Comparison of ENCODE assay signal across 20 cellular contexts in genomic region chr10:7015457-7015856, GRCh38.
DNase-seq lines count a peak whose midpoint lies in the region; ATAC-seq lines count a peak whose summit lies in the region.
"Had no signal": no experiment of that assay in that cellular context is flagged by ENCODE, and none has a peak within 500 bp of the region (broad histone marks: within the 10 kb centered on the region; RNA-seq: fewer than 3 reads in every experiment).

No MANE protein-coding gene starts in this region.

- H2AK5ac ChIP-seq in mesendoderm (ENCODE audit: low read length) (no peak overlapping the region), neuronal stem cell (ENCODE audit: low read depth, low read length) (no peak overlapping the region)

- peaks cover 2% of the 10 kb centered on the region for H3K36me3 Mint-ChIP-seq in central memory CD8-positive, alpha-beta T cell (ENCODE audit: insufficient read depth)
- H3K36me3 Mint-ChIP-seq: CD4-positive, alpha-beta memory T cell had no signal

- no peak overlapping the region for H3K9ac ChIP-seq in mesendoderm (ENCODE audit: low read length)
- no peak overlapping the region for H3K9ac ChIP-seq in neuronal stem cell (ENCODE audit: low read depth, low read length, poor library complexity)
- H3K9ac ChIP-seq: BLaER1, KMS-11, SK-N-SH had no signal

- H3K36me3 ChIP-seq in mesendoderm (ENCODE audit: control insufficient read depth, insufficient read depth, low read length): no peaks in the 10 kb centered on the region
- H3K36me3 ChIP-seq in neuronal stem cell (replicated peaks in 1 of 2; ENCODE audit: control insufficient read depth in 2 of 2, insufficient read depth in 2 of 2, low read length in 2 of 2): no peaks in the 10 kb centered on the region

- H3K9me3 ChIP-seq in neuronal stem cell (replicated peaks in 1 of 2; ENCODE audit: control insufficient read depth in 2 of 2, insufficient read depth in 1 of 2, low read depth in 1 of 2, low read length in 2 of 2): peaks cover 0 to 6% of the 10 kb centered on the region in 2 donors
- H3K9me3 ChIP-seq: SK-N-SH had no signal

- intact Hi-C loops in left cardiac atrium (cut with DNase I): no loop called here

- no peak overlapping the region for H3K4me3 ChIP-seq in mesendoderm (ENCODE audit: low read length)
- no peak overlapping the region for H3K4me3 ChIP-seq in neuronal stem cell (ENCODE audit: low read length in 2 of 2)
- H3K4me3 ChIP-seq: BLaER1 had no signal

- H3K79me1 ChIP-seq in mesendoderm (ENCODE audit: low read length) (no peaks in the 10 kb centered on the region), neuronal stem cell (ENCODE audit: low read depth, low read length) (no peaks in the 10 kb centered on the region)

- no peak overlapping the region for H3K4me3 Mint-ChIP-seq in central memory CD8-positive, alpha-beta T cell
- H3K4me3 Mint-ChIP-seq: CD4-positive, alpha-beta memory T cell had no signal

- H2BK12ac ChIP-seq in neuronal stem cell (ENCODE audit: low read length): no peak overlapping the region

- H4K8ac ChIP-seq in mesendoderm (ENCODE audit: low read depth, low read length) (no peak overlapping the region), neuronal stem cell (ENCODE audit: low read depth, low read length) (no peak overlapping the region)

- H3K27ac Mint-ChIP-seq in central memory CD8-positive, alpha-beta T cell (ENCODE audit: low read depth): peak overlapping the region; percentile 73
- H3K27ac Mint-ChIP-seq: CD4-positive, alpha-beta memory T cell had no signal

- no peak overlapping the region for H3K4ac ChIP-seq in mesendoderm (ENCODE audit: low read depth, low read length)
- H3K4ac ChIP-seq in neuronal stem cell (ENCODE audit: low read length): no peak overlapping the region

- H4K91ac ChIP-seq in neuronal stem cell (ENCODE audit: low read depth, low read length, poor library complexity): no peak overlapping the region

- H2AFZ ChIP-seq in neuronal stem cell (ENCODE audit: low read length): no peak overlapping the region

- H3K18ac ChIP-seq in mesendoderm (ENCODE audit: low read length) (no peak overlapping the region), neuronal stem cell (ENCODE audit: low read length) (no peak overlapping the region)

- no peak for ATAC-seq in central memory CD8-positive, alpha-beta T cell (replicated peaks; ENCODE audit: extremely low read depth, poor library complexity, severe bottlenecking)
- no peak for ATAC-seq in left cardiac atrium

- peaks cover 31% of the 10 kb centered on the region for H3K4me1 Mint-ChIP-seq in central memory CD8-positive, alpha-beta T cell
- H3K4me1 Mint-ChIP-seq: CD4-positive, alpha-beta memory T cell had no signal

- H3K4me1 ChIP-seq in mesendoderm (ENCODE audit: control insufficient read depth, low read depth, low read length): no peaks in the 10 kb centered on the region
- H3K4me1 ChIP-seq in neuronal stem cell (ENCODE audit: control insufficient read depth in 2 of 2, insufficient read depth in 1 of 2, low read depth in 1 of 2, low read length in 2 of 2): no peaks in the 10 kb centered on the region
- H3K4me1 ChIP-seq: BLaER1 had no signal

- H2BK120ac ChIP-seq in mesendoderm (ENCODE audit: low read depth, low read length) (no peak overlapping the region), neuronal stem cell (ENCODE audit: low read depth, low read length) (no peak overlapping the region)

- H3K27me3 Mint-ChIP-seq in central memory CD8-positive, alpha-beta T cell: no peaks in the 10 kb centered on the region

- H3K56ac ChIP-seq in mesendoderm (ENCODE audit: low read length): no peak overlapping the region

- H3K27me3 ChIP-seq in mesendoderm (ENCODE audit: insufficient read depth, low read length, poor library complexity) (no peaks in the 10 kb centered on the region), neuronal stem cell (ENCODE audit: control insufficient read depth in 3 of 3, insufficient read depth in 3 of 3, low read depth in 1 of 3, low read length in 3 of 3) (no peaks in the 10 kb centered on the region)
- H3K27me3 ChIP-seq: BLaER1 had no signal

- H2BK5ac ChIP-seq in mesendoderm (ENCODE audit: low read length) (no peak overlapping the region), neuronal stem cell (ENCODE audit: low read length) (no peak overlapping the region)

- no peak overlapping the region for H3K14ac ChIP-seq in neuronal stem cell (ENCODE audit: low read length)

- H3K27ac ChIP-seq in mesendoderm (ENCODE audit: low read depth, low read length) (no peak overlapping the region), neuronal stem cell (replicated peaks; ENCODE audit: low read length) (no peak overlapping the region)
- H3K27ac ChIP-seq: BLaER1, KMS-11 had no signal

- DNase-seq in A172 (ENCODE audit: low spot score) (peak; percentile 6), NCI-H226 (peak; percentile 1), mesendoderm (peak; percentile 6), neuronal stem cell (ENCODE audit: low spot score) (no peak), left cardiac atrium (no peak), NCI-H510A (lab: John Stamatoyannopoulos, UW) (no peak)
- DNase-seq in central memory CD8-positive, alpha-beta T cell (ENCODE audit: low spot score in 2 of 2): no peak
- DNase-seq: Calu3; CD4-positive, alpha-beta memory T cell; GF-D8; NCI-H1092; NCI-H1436 treated with DMSO at 0.1 percent for 48 hours; NCI-H2029; NCI-H2171; NCI-H446 treated with DMSO at 0.1 percent for 48 hours; NCI-H774; SHP77 treated with DMSO at 0.1 percent for 48 hours; SK-N-SH had no signal

- H3K4me2 ChIP-seq in mesendoderm (ENCODE audit: low read length): no peak overlapping the region
- H3K4me2 ChIP-seq in neuronal stem cell (ENCODE audit: insufficient read depth, low read length, poor library complexity, severe bottlenecking): no peak overlapping the region
- H3K4me2 ChIP-seq: BLaER1, KMS-11, SK-N-SH had no signal

- no peaks in the 10 kb centered on the region for H3K79me2 ChIP-seq in mesendoderm (ENCODE audit: control insufficient read depth, insufficient read depth, low read length)

- H2BK15ac ChIP-seq in mesendoderm (replicated peaks; ENCODE audit: low read depth): no peak overlapping the region
- no peak overlapping the region for H2BK15ac ChIP-seq in neuronal stem cell (ENCODE audit: low read length)

- H3K9me3 Mint-ChIP-seq in central memory CD8-positive, alpha-beta T cell: peaks cover 10% of the 10 kb centered on the region

- no peak overlapping the region for H4K5ac ChIP-seq in mesendoderm (ENCODE audit: low read length)

- H3K23ac ChIP-seq in mesendoderm (ENCODE audit: low read length): no peak overlapping the region
- no peak overlapping the region for H3K23ac ChIP-seq in neuronal stem cell (ENCODE audit: low read depth, low read length, poor library complexity)

- no CpG with 5 or more reads among the region's 5 CpGs for WGBS in mesendoderm (ENCODE audit: extremely low coverage, insufficient coverage, low lambda C conversion rate)
- no CpG with 5 or more reads among the region's 5 CpGs for WGBS in neuronal stem cell (ENCODE audit: extremely low coverage in 2 of 2, insufficient read length in 2 of 2, insufficient replicate concordance in 1 of 2), 2 donors

Comparison
In these comparisons a context has a peak if more than half of its experiments do, and no peak if none do; other contexts are left out.
1. DNase-seq: peak in A172 (single experiment), NCI-H226 (single experiment) and mesendoderm (single experiment); none in central memory CD8-positive, alpha-beta T cell (0 of 2), neuronal stem cell (single experiment), left cardiac atrium (single experiment) and NCI-H510A (single experiment).